15 cellular contexts compared by ENCODE assay signal in the genomic region with DNA sequence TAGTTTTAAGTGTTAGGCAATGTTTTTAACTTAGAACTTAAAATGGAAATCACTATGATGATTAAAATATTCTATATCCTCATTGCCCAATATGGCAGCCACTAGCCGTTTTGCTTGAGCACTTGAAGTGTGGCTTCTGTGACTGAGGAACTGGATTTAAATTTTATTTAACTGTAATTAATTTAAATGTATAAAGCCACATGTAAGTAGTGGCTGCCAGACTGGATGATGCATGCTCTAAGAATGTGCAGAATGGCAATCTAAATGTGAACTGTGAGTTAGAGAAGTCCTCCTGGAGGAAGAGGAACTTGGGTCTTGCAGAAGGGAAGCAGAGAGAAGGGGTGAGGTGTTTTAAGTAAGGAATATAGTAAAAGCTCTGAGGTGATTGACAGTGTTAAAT.
DNase-seq lines count a peak whose midpoint lies in the region; ATAC-seq and TF ChIP-seq lines count a peak whose summit lies in the region.
"Had no signal": no experiment of that assay in that cellular context is flagged by ENCODE, and none has a peak within 500 bp of the region (broad histone marks: within the 10 kb centered on the region; RNA-seq: fewer than 3 reads in every experiment).

No MANE protein-coding gene starts in this region.

- no peaks in the 10 kb centered on the region for H3K27me3 ChIP-seq in mesendoderm (ENCODE audit: insufficient read depth, low read length, poor library complexity)
- no peaks in the 10 kb centered on the region for H3K27me3 ChIP-seq in lower lobe of right lung (ENCODE audit: low read depth)
- H3K27me3 ChIP-seq: right lobe of liver had no signal

- BruUV-seq in OCI-LY7 (replicated peaks; lab: Mats Ljungman, UMichigan), result no TSS peak

- peak overlapping the region; percentile 84 for H3K27ac Mint-ChIP-seq in chondrocyte (ENCODE audit: unreplicated experiment)
- H3K27ac Mint-ChIP-seq: activated naive CD8-positive, alpha-beta T cell treated with anti-CD3 and anti-CD28 coated beads, Interleukin-2, amount 50 U/mL, for 24 hours; effector memory CD8-positive, alpha-beta T cell had no signal

- peak; percentile 82 for DNase-seq in EL
- DNase-seq in NB4 (ENCODE audit: low read depth), result peak; percentile 28
- no peak for DNase-seq in chondrocyte (ENCODE audit: low spot score)
- peak; percentile 60 for DNase-seq in mesendoderm
- DNase-seq in posterior cingulate gyrus, result no peak
- DNase-seq in lower lobe of right lung, result no peak
- no peak for DNase-seq in OCI-LY7 (ENCODE audit: low spot score)
- no peak for DNase-seq in stimulated activated CD4-positive, alpha-beta T cell treated with anti-CD3 and anti-CD28 coated beads, Interleukin-15, amount 100 ng/mL, for 24 hours
- DNase-seq: activated CD4-positive, CD25-positive, alpha-beta regulatory T cell; activated naive CD8-positive, alpha-beta T cell treated with anti-CD3 and anti-CD28 coated beads, Interleukin-2, amount 50 U/mL, for 24 hours; effector memory CD8-positive, alpha-beta T cell; NCI-H1436 treated with DMSO at 0.1 percent for 48 hours; NCI-H748 treated with DMSO at 0.1 percent for 48 hours; right lobe of liver had no signal

- H3K27me3 Mint-ChIP-seq in chondrocyte (ENCODE audit: low read depth), result no peaks in the 10 kb centered on the region
- H3K27me3 Mint-ChIP-seq: activated naive CD8-positive, alpha-beta T cell treated with anti-CD3 and anti-CD28 coated beads, Interleukin-2, amount 50 U/mL, for 24 hours; effector memory CD8-positive, alpha-beta T cell had no signal

- TF ChIP-seq CTCF in NB4 (IDR thresholded peaks at IDR 0.05; ENCODE audit: low read depth, low read length) (no peak), chondrocyte (IDR thresholded peaks at IDR 0.05) (no peak), lower lobe of right lung (IDR thresholded peaks at IDR 0.05) (no peak), OCI-LY7 (conservative IDR thresholded peaks at IDR 0.05; ENCODE audit: low read length) (no peak)

- WGBS in mesendoderm (ENCODE audit: extremely low coverage, insufficient coverage, low lambda C conversion rate), result no CpG with 5 or more reads among the region's 1 CpG

- peaks cover 12% of the 10 kb centered on the region for H3K9me3 Mint-ChIP-seq in chondrocyte (ENCODE audit: low read depth)
- H3K9me3 Mint-ChIP-seq: activated naive CD8-positive, alpha-beta T cell treated with anti-CD3 and anti-CD28 coated beads, Interleukin-2, amount 50 U/mL, for 24 hours had no signal

- no peaks in the 10 kb centered on the region for H3K79me2 ChIP-seq in mesendoderm (ENCODE audit: control insufficient read depth, insufficient read depth, low read length)
- no peaks in the 10 kb centered on the region for H3K79me2 ChIP-seq in OCI-LY7 (ENCODE audit: insufficient read depth, low read depth, low read length)

- H3K4me1 ChIP-seq in mesendoderm (ENCODE audit: control insufficient read depth, low read depth, low read length) (no peaks in the 10 kb centered on the region), lower lobe of right lung (no peaks in the 10 kb centered on the region), OCI-LY7 (ENCODE audit: insufficient read depth, low read length, poor library complexity, severe bottlenecking) (no peaks in the 10 kb centered on the region)

- no peak overlapping the region for H3K27ac ChIP-seq in mesendoderm (ENCODE audit: low read depth, low read length)
- no peak overlapping the region for H3K27ac ChIP-seq in lower lobe of right lung
- H3K27ac ChIP-seq in OCI-LY7 (ENCODE audit: low read depth, low read length, poor library complexity, severe bottlenecking), result no peak overlapping the region
- H3K27ac ChIP-seq: right lobe of liver, SK-N-MC had no signal

- no peak overlapping the region for H3K4ac ChIP-seq in mesendoderm (ENCODE audit: low read depth, low read length)

- H4K5ac ChIP-seq in mesendoderm (ENCODE audit: low read length), result no peak overlapping the region

- intact Hi-C loops in posterior cingulate gyrus (cut with DNase I), result no loop called here
- intact Hi-C loops in lower lobe of right lung (cut with DNase I), result no loop called here
- intact Hi-C loops in OCI-LY7 (cut with micrococcal nuclease; ENCODE audit: unreplicated experiment), result no loop called here

- no peaks in the 10 kb centered on the region for H3K9me2 ChIP-seq in OCI-LY7 (ENCODE audit: insufficient read depth, low read length)

- H2BK5ac ChIP-seq in mesendoderm (ENCODE audit: low read length), result no peak overlapping the region

- H3K36me3 Mint-ChIP-seq in chondrocyte (ENCODE audit: low read depth), result peaks cover 5% of the 10 kb centered on the region

- H3K4me3 ChIP-seq in NB4 (ENCODE audit: low read depth, low read length) (no peak overlapping the region), mesendoderm (ENCODE audit: low read length) (no peak overlapping the region), lower lobe of right lung (no peak overlapping the region), OCI-LY7 (ENCODE audit: low read depth, low read length, poor library complexity, severe bottlenecking) (no peak overlapping the region)
- H3K4me3 ChIP-seq: right lobe of liver, SK-N-MC had no signal

- POLR2A ChIA-PET in OCI-LY7 (lab: Charles Lee), result interaction anchor here (1.2 kb wide), 1 partner anchor 25 kb away, joined by 5 read pairs; no protein-coding TSS in a partner anchor

- H2AK5ac ChIP-seq in mesendoderm (ENCODE audit: low read length), result no peak overlapping the region

- H3K36me3 ChIP-seq in mesendoderm (ENCODE audit: control insufficient read depth, insufficient read depth, low read length), result no peaks in the 10 kb centered on the region
- H3K36me3 ChIP-seq in lower lobe of right lung, result no peaks in the 10 kb centered on the region
- no peaks in the 10 kb centered on the region for H3K36me3 ChIP-seq in OCI-LY7 (ENCODE audit: insufficient read depth, low read length)
- H3K36me3 ChIP-seq: right lobe of liver had no signal

- no peaks in the 10 kb centered on the region for H4K20me1 ChIP-seq in OCI-LY7 (ENCODE audit: insufficient read depth, low read length)

- H3K4me2 ChIP-seq in mesendoderm (ENCODE audit: low read length) (no peak overlapping the region), OCI-LY7 (ENCODE audit: low read length) (no peak overlapping the region)

- no peaks in the 10 kb centered on the region for H3K79me1 ChIP-seq in mesendoderm (ENCODE audit: low read length)

- H3K4me3 Mint-ChIP-seq in chondrocyte (ENCODE audit: unreplicated experiment), result no peak overlapping the region
- H3K4me3 Mint-ChIP-seq: activated naive CD8-positive, alpha-beta T cell treated with anti-CD3 and anti-CD28 coated beads, Interleukin-2, amount 50 U/mL, for 24 hours; effector memory CD8-positive, alpha-beta T cell had no signal

- TF ChIP-seq POLR2A in NB4 (IDR thresholded peaks at IDR 0.05; ENCODE audit: extremely low read depth, insufficient read length), result no peak

- CTCF ChIA-PET in OCI-LY7 (lab: Charles Lee; ENCODE audit: unreplicated experiment), result no interaction called here

- no peak overlapping the region for H3K23ac ChIP-seq in mesendoderm (ENCODE audit: low read length)

- peaks cover 33% of the 10 kb centered on the region for H3K4me1 Mint-ChIP-seq in chondrocyte (ENCODE audit: low read depth)
- H3K4me1 Mint-ChIP-seq: activated naive CD8-positive, alpha-beta T cell treated with anti-CD3 and anti-CD28 coated beads, Interleukin-2, amount 50 U/mL, for 24 hours had no signal

- H3K9me3 ChIP-seq in lower lobe of right lung (no peaks in the 10 kb centered on the region), OCI-LY7 (ENCODE audit: low read length) (no peaks in the 10 kb centered on the region)
- H3K9me3 ChIP-seq: right lobe of liver had no signal

- no peak overlapping the region for H3K18ac ChIP-seq in mesendoderm (ENCODE audit: low read length)

- H3K56ac ChIP-seq in mesendoderm (ENCODE audit: low read length), result no peak overlapping the region

- no peak overlapping the region for H2AFZ ChIP-seq in OCI-LY7 (ENCODE audit: low read length)

- no peak overlapping the region for H2BK120ac ChIP-seq in mesendoderm (ENCODE audit: low read depth, low read length)

- ATAC-seq in lower lobe of right lung, result no peak
- ATAC-seq: activated naive CD8-positive, alpha-beta T cell treated with anti-CD3 and anti-CD28 coated beads, Interleukin-2, amount 50 U/mL, for 24 hours; effector memory CD8-positive, alpha-beta T cell; right lobe of liver had no signal

- no peak overlapping the region for H2BK15ac ChIP-seq in mesendoderm (replicated peaks; ENCODE audit: low read depth)

- no peak overlapping the region for H3K9ac ChIP-seq in mesendoderm (ENCODE audit: low read length)

- no peak overlapping the region for H4K8ac ChIP-seq in mesendoderm (ENCODE audit: low read depth, low read length)

Comparison
In these comparisons a context has a peak if more than half of its experiments do, and no peak if none do; other contexts are left out.
1. DNase-seq: peak in EL (single experiment), NB4 (single experiment) and mesendoderm (single experiment); none in chondrocyte (single experiment), posterior cingulate gyrus (0 of 10), lower lobe of right lung (single experiment), OCI-LY7 (single experiment) and stimulated activated CD4-positive, alpha-beta T cell treated with anti-CD3 and anti-CD28 coated beads, Interleukin-15, amount 100 ng/mL, for 24 hours (single experiment).